ENCODE assay signal across 17 cellular contexts in genomic region chr10:24681476-24682088, GRCh38. TPM values are rescaled to one million over a fixed set of nuclear protein-coding genes. Genes with fewer than 3 reads are reported as not detected.
DNase-seq lines count a peak whose midpoint lies in the region; ATAC-seq, FAIRE-seq and TF ChIP-seq lines count a peak whose summit lies in the region.
"Had no signal": no experiment of that assay in that cellular context is flagged by ENCODE, and none has a peak within 500 bp of the region (broad histone marks: within the 10 kb centered on the region; RNA-seq: fewer than 3 reads in every experiment).

No MANE protein-coding gene starts in this region.

- no peak for TF ChIP-seq EP300 in A549 (IDR thresholded peaks at IDR 0.05)

- no peak overlapping the region for H3K4me3 Mint-ChIP-seq in glutamatergic neuron (ENCODE audit: unreplicated experiment)
- H3K4me3 Mint-ChIP-seq in activated T-cell treated with anti-CD3 and anti-CD28 coated beads, Interleukin-2, amount 50 U/mL, for 4 hours = no peak overlapping the region
- no peak overlapping the region for H3K4me3 Mint-ChIP-seq in activated naive CD8-positive, alpha-beta T cell treated with anti-CD3 and anti-CD28 coated beads, Interleukin-2, amount 50 U/mL, for 24 hours
- H3K4me3 Mint-ChIP-seq: naive B cell had no signal

- CTCF ChIA-PET in A549 (lab: Yijun Ruan, JAX) = interaction anchor here (0.5 kb wide), 1 partner anchor 11 kb away, joined by 4 read pairs; no protein-coding TSS in a partner anchor

- H3K9ac ChIP-seq in SK-N-MC (ENCODE audit: insufficient read length) = no peak overlapping the region

- POLR2A ChIA-PET in A549 (lab: Yijun Ruan, JAX) = no interaction called here

- H3K27me3 Mint-ChIP-seq in glutamatergic neuron (ENCODE audit: unreplicated experiment) = no peaks in the 10 kb centered on the region
- no peaks in the 10 kb centered on the region for H3K27me3 Mint-ChIP-seq in activated T-cell treated with anti-CD3 and anti-CD28 coated beads, Interleukin-2, amount 50 U/mL, for 4 hours (ENCODE audit: low read depth)
- H3K27me3 Mint-ChIP-seq in activated naive CD8-positive, alpha-beta T cell treated with anti-CD3 and anti-CD28 coated beads, Interleukin-2, amount 50 U/mL, for 24 hours = no peaks in the 10 kb centered on the region
- H3K27me3 Mint-ChIP-seq: naive B cell had no signal

- TF ChIP-seq CTCF in A549 (IDR thresholded peaks at IDR 0.05) (no peak), glutamatergic neuron (IDR thresholded peaks at IDR 0.05; ENCODE audit: partially characterized antibody, unreplicated experiment) (no peak)

- H3K4me1 Mint-ChIP-seq in glutamatergic neuron (ENCODE audit: low read depth, unreplicated experiment) = peaks cover 5% of the 10 kb centered on the region
- no peaks in the 10 kb centered on the region for H3K4me1 Mint-ChIP-seq in activated T-cell treated with anti-CD3 and anti-CD28 coated beads, Interleukin-2, amount 50 U/mL, for 4 hours (ENCODE audit: low read depth)
- H3K4me1 Mint-ChIP-seq in activated naive CD8-positive, alpha-beta T cell treated with anti-CD3 and anti-CD28 coated beads, Interleukin-2, amount 50 U/mL, for 24 hours = no peaks in the 10 kb centered on the region
- H3K4me1 Mint-ChIP-seq: naive B cell had no signal

- no peak for FAIRE-seq in A549 (lab: Jason Lieb, UNC)

- H3K4me2 ChIP-seq in A549 = peak overlapping the region; percentile 60

- ATAC-seq in A549 (no peak), HG02870 (IDR thresholded peaks at IDR 0.05; ENCODE audit: unreplicated experiment) (no peak)
- no peak for ATAC-seq in activated T-cell treated with anti-CD3 and anti-CD28 coated beads, Interleukin-2, amount 50 U/mL, for 4 hours
- no peak for ATAC-seq in activated naive CD8-positive, alpha-beta T cell treated with anti-CD3 and anti-CD28 coated beads, Interleukin-2, amount 50 U/mL, for 24 hours

- peaks cover 20% of the 10 kb centered on the region for H3K4me1 ChIP-seq in A549

- no peaks in the 10 kb centered on the region for H3K36me3 ChIP-seq in SK-N-MC (ENCODE audit: insufficient read depth, low read length)
- H3K36me3 ChIP-seq: vagina had no signal

- H3K27ac ChIP-seq in A549 (peak overlapping the region; percentile 29 to 65; a peak in 4 of 6 replicates), SK-N-MC (peak overlapping the region; percentile 42; the same call in 1 of the 2 replicates)
- H3K27ac ChIP-seq: vagina had no signal

- DNase-seq in A549 (ENCODE audit: low read depth in 1 of 2, low spot score in 1 of 2) = no peak
- peak; percentile 47 for DNase-seq in HT-29 (ENCODE audit: low spot score)
- DNase-seq in SK-N-MC (ENCODE audit: low read depth, low spot score) = no peak
- no peak for DNase-seq in glutamatergic neuron
- no peak for DNase-seq in activated T-cell treated with anti-CD3 and anti-CD28 coated beads, Interleukin-2, amount 50 U/mL, for 4 hours
- no peak for DNase-seq in activated naive CD8-positive, alpha-beta T cell treated with anti-CD3 and anti-CD28 coated beads, Interleukin-2, amount 50 U/mL, for 24 hours
- DNase-seq in RPMI8226 = no peak
- DNase-seq: activated CD4-positive, CD25-positive, alpha-beta regulatory T cell; activated gamma-delta T cell; dermis blood vessel endothelial cell; GF-D8; KG1; naive B cell; NCI-H1417; NCI-H446 treated with DMSO at 0.1 percent for 48 hours had no signal

- no peak for TF ChIP-seq POLR2A in A549 (IDR thresholded peaks at IDR 0.05; ENCODE audit: low read length)

- 61% methylated on average over 6 of the region's 6 CpGs for WGBS in A549 (ENCODE audit: missing lambda C conversion rate)

- peaks cover 10% of the 10 kb centered on the region; the same call in 1 of the 3 replicates for H3K9me3 ChIP-seq in A549
- H3K9me3 ChIP-seq in SK-N-MC (ENCODE audit: low read depth, low read length) = no peaks in the 10 kb centered on the region
- H3K9me3 ChIP-seq: vagina had no signal

- no peak for TF ChIP-seq RAD21 in A549 (conservative IDR thresholded peaks at IDR 0.05 in 1 of 2, IDR thresholded peaks at IDR 0.05 in 1 of 2)

- H3K4me3 ChIP-seq in A549 (no peak overlapping the region), SK-N-MC (no peak overlapping the region)
- H3K4me3 ChIP-seq: vagina had no signal

- no peaks in the 10 kb centered on the region for H3K36me3 Mint-ChIP-seq in glutamatergic neuron (ENCODE audit: unreplicated experiment)
- no peaks in the 10 kb centered on the region for H3K36me3 Mint-ChIP-seq in activated T-cell treated with anti-CD3 and anti-CD28 coated beads, Interleukin-2, amount 50 U/mL, for 4 hours (ENCODE audit: insufficient read depth)
- H3K36me3 Mint-ChIP-seq in activated naive CD8-positive, alpha-beta T cell treated with anti-CD3 and anti-CD28 coated beads, Interleukin-2, amount 50 U/mL, for 24 hours (ENCODE audit: low read depth) = no peaks in the 10 kb centered on the region
- H3K36me3 Mint-ChIP-seq: naive B cell had no signal

- H3K27ac Mint-ChIP-seq in glutamatergic neuron (ENCODE audit: unreplicated experiment) = peak overlapping the region; percentile 59
- H3K27ac Mint-ChIP-seq in activated naive CD8-positive, alpha-beta T cell treated with anti-CD3 and anti-CD28 coated beads, Interleukin-2, amount 50 U/mL, for 24 hours = no peak overlapping the region
- H3K27ac Mint-ChIP-seq: naive B cell had no signal

- H3K9me3 Mint-ChIP-seq in glutamatergic neuron (ENCODE audit: unreplicated experiment) = peaks cover 4% of the 10 kb centered on the region
- no peaks in the 10 kb centered on the region for H3K9me3 Mint-ChIP-seq in activated T-cell treated with anti-CD3 and anti-CD28 coated beads, Interleukin-2, amount 50 U/mL, for 4 hours
- H3K9me3 Mint-ChIP-seq in activated naive CD8-positive, alpha-beta T cell treated with anti-CD3 and anti-CD28 coated beads, Interleukin-2, amount 50 U/mL, for 24 hours = no peaks in the 10 kb centered on the region

TF ChIP-seq in A549, 52 proteins besides CTCF, POLR2A, EP300 and RAD21:
- TF ChIP-seq PHF8 (IDR thresholded peaks at IDR 0.05; ENCODE audit: borderline replicate concordance, low read depth) (no peak), SMC3 (IDR thresholded peaks at IDR 0.05) (no peak)
- TF ChIP-seq, protein P1, sequence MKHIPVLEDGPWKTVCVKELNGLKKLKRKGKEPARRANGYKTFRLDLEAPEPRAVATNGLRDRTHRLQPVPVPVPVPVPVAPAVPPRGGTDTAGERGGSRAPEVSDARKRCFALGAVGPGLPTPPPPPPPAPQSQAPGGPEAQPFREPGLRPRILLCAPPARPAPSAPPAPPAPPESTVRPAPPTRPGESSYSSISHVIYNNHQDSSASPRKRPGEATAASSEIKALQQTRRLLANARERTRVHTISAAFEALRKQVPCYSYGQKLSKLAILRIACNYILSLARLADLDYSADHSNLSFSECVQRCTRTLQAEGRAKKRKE (CRISPR knock-in tag; IDR thresholded peaks at IDR 0.05; ENCODE audit: low read depth) = no peak

RNA-seq across cellular contexts. Expression of gene ARHGAP21, which starts 42.1 kb away (rescaled TPM):
- polyA plus RNA-seq in A549 (2011; rRNA removed) = 83.8 and 84.4 TPM in 2 replicates
- polyA plus RNA-seq in A549 (2012; cell fraction: cytosol; rRNA removed) = 15.8 and 18.9 TPM in 2 replicates
- polyA plus RNA-seq in A549 (2012; cell fraction: nucleus; rRNA removed) = 18.6 and 22.8 TPM in 2 replicates
- polyA plus RNA-seq in A549 (2017; fragmentation: RNase III; extraction: RNeasy Plus Mini Kit Qiagen cat#74134 plus additional on column Dnase treatment) = 27.8 to 36.1 TPM (median 30.5 TPM) in 3 replicates
- 92.1 and 99.7 TPM in 2 replicates for polyA minus RNA-seq in A549 (2011; rRNA and poly(A)+ RNA removed)
- 31.7 and 33.7 TPM in 2 replicates for total RNA-seq in HT-29 (2014; rRNA removed; shearing (Covaris generic))
- 217 TPM for total RNA-seq in glutamatergic neuron (ENCODE audit: unreplicated experiment)
- 10 to 100 TPM; 11.4 to 15.8 (median 12.7) TPM for total RNA-seq in activated T-cell treated with anti-CD3 and anti-CD28 coated beads, Interleukin-2, amount 50 U/mL, for 4 hours
